Comparison of ENCODE assay signal across 24 cellular contexts in the genomic region with DNA sequence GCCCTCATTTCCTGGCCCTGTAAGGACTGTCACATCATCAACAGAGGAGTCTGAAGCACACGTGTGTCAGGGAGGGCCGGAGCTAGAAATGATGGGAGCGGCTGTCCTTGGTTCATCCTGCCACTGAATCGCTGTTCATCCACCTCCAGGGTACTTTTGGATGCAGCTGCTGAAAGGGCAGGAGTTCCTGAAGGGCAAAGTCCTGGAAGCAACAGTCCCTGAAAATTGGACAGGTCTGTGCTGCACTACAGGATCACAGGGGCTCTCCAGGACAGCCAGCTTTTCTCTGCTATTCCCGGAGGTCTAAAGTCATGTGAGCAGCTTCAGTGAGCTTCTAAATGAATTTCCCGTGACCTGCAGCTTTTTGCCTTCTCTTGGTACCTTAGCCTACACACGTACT.
"Had no signal": no experiment of that assay in that cellular context is flagged by ENCODE, and none has a peak within 500 bp of the region (broad histone marks: within the 10 kb centered on the region; RNA-seq: fewer than 3 reads in every experiment).

No MANE protein-coding gene starts in this region.

- H3K27ac ChIP-seq: colonic mucosa, neutrophil, pancreas, skin epidermis, spleen, thoracic aorta, tibial nerve, upper lobe of left lung had no signal

- H3K36me3 Mint-ChIP-seq: natural killer cell treated with Interleukin-12 subunit alpha and Interleukin-12 subunit beta and Interleukin-15 and Interleukin-18, amount 100 ng/mL, for 72 hours had no signal

- H3K4me3 ChIP-seq: colonic mucosa, dorsolateral prefrontal cortex, lung, pancreas, skin epidermis, spleen, thoracic aorta, tibial nerve, upper lobe of left lung had no signal

- H3K9me3 Mint-ChIP-seq: immature natural killer cell; memory B cell; natural killer cell treated with Interleukin-12 subunit alpha and Interleukin-12 subunit beta and Interleukin-15 and Interleukin-18, amount 100 ng/mL, for 72 hours; neural crest cell; stimulated activated naive B cell treated with anti-CD40 and anti-IgM and Interleukin-4, amounts not matched to agents 10 μg/mL and 1 μg/mL and 100 μg/mL, for 72 hours; stimulated activated naive CD8-positive, alpha-beta T cell treated with anti-CD3 and anti-CD28 coated beads, Interleukin-15, Interleukin-2, amounts not matched to agents 100 ng/mL and 50 ng/mL, for 24 hours had no signal

- ATAC-seq: left colon; left ventricle myocardium superior; natural killer cell treated with Interleukin-12 subunit alpha and Interleukin-12 subunit beta and Interleukin-15 and Interleukin-18, amount 100 ng/mL, for 72 hours; pancreas; right cardiac atrium; stimulated activated naive B cell treated with anti-CD40 and anti-IgM and Interleukin-4, amounts not matched to agents 10 μg/mL and 1 μg/mL and 100 μg/mL, for 72 hours had no signal

- H3K27ac Mint-ChIP-seq: immature natural killer cell; memory B cell; natural killer cell treated with Interleukin-12 subunit alpha and Interleukin-12 subunit beta and Interleukin-15 and Interleukin-18, amount 100 ng/mL, for 72 hours; progenitor cell of endocrine pancreas; stimulated activated naive B cell treated with anti-CD40 and anti-IgM and Interleukin-4, amounts not matched to agents 10 μg/mL and 1 μg/mL and 100 μg/mL, for 72 hours; stimulated activated naive CD8-positive, alpha-beta T cell treated with anti-CD3 and anti-CD28 coated beads, Interleukin-15, Interleukin-2, amounts not matched to agents 100 ng/mL and 50 ng/mL, for 24 hours had no signal

- H3K36me3 ChIP-seq: colonic mucosa, neutrophil, pancreas had no signal

- H3K27me3 Mint-ChIP-seq: memory B cell; natural killer cell treated with Interleukin-12 subunit alpha and Interleukin-12 subunit beta and Interleukin-15 and Interleukin-18, amount 100 ng/mL, for 72 hours; progenitor cell of endocrine pancreas; stimulated activated naive B cell treated with anti-CD40 and anti-IgM and Interleukin-4, amounts not matched to agents 10 μg/mL and 1 μg/mL and 100 μg/mL, for 72 hours; stimulated activated naive CD8-positive, alpha-beta T cell treated with anti-CD3 and anti-CD28 coated beads, Interleukin-15, Interleukin-2, amounts not matched to agents 100 ng/mL and 50 ng/mL, for 24 hours had no signal

- H3K4me1 ChIP-seq: colonic mucosa, pancreas, spleen, tibial nerve had no signal

- H3K4me3 Mint-ChIP-seq: immature natural killer cell; memory B cell; natural killer cell treated with Interleukin-12 subunit alpha and Interleukin-12 subunit beta and Interleukin-15 and Interleukin-18, amount 100 ng/mL, for 72 hours; neural crest cell; stimulated activated naive B cell treated with anti-CD40 and anti-IgM and Interleukin-4, amounts not matched to agents 10 μg/mL and 1 μg/mL and 100 μg/mL, for 72 hours; stimulated activated naive CD8-positive, alpha-beta T cell treated with anti-CD3 and anti-CD28 coated beads, Interleukin-15, Interleukin-2, amounts not matched to agents 100 ng/mL and 50 ng/mL, for 24 hours had no signal

- H3K27me3 ChIP-seq: colonic mucosa, dorsolateral prefrontal cortex, neutrophil, pancreas, spleen, tibial nerve, upper lobe of left lung had no signal

- H3K4me1 Mint-ChIP-seq: immature natural killer cell; memory B cell; neural crest cell; stimulated activated naive B cell treated with anti-CD40 and anti-IgM and Interleukin-4, amounts not matched to agents 10 μg/mL and 1 μg/mL and 100 μg/mL, for 72 hours had no signal

- H3K9me3 ChIP-seq: colonic mucosa, neutrophil, pancreas, spleen, thoracic aorta, tibial nerve, upper lobe of left lung had no signal

- DNase-seq: colonic mucosa; dorsolateral prefrontal cortex; effector CD4-positive, alpha-beta T cell; hypothalamus; immature natural killer cell; islet precursor cell; kidney glomerular epithelial cell; left colon; left ventricle myocardium superior; pancreas; right cardiac atrium; spleen; stimulated activated naive B cell treated with anti-CD40 and anti-IgM and Interleukin-4, amounts not matched to agents 10 μg/mL and 1 μg/mL and 100 μg/mL, for 72 hours had no signal
